ENCODE assay signal across 17 cellular contexts in the genomic region with DNA sequence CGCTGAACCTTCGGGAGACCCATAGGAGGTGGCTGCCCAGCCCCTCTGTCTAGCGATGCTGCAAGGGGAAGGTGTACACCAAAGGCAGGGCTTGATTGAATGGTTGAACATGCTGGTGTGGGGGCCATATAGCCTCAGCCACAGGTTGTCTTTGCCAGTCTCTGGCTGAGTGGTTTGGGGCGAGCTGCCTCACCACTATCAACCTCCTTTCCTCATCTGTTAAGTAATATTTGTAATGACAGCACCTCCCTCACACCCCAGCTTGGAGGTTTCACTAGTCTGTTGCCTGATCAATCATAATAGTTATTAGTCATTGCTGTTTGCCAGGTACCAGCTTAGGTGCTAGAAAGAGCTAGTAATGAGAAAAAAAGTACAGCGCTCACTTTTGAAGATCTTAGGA. TPM values are rescaled to one million over a fixed set of nuclear protein-coding genes. Genes with fewer than 3 reads are reported as not detected.
DNase-seq lines count a peak whose midpoint lies in the region; ATAC-seq and TF ChIP-seq lines count a peak whose summit lies in the region.
"Had no signal": no experiment of that assay in that cellular context is flagged by ENCODE, and none has a peak within 500 bp of the region (broad histone marks: within the 10 kb centered on the region; RNA-seq: fewer than 3 reads in every experiment).

No MANE protein-coding gene starts in this region.

- H4K20me1 ChIP-seq in mammary epithelial cell (ENCODE audit: insufficient read depth, low read length), result no peaks in the 10 kb centered on the region

- no peak overlapping the region for H3K9ac ChIP-seq in mammary epithelial cell (ENCODE audit: insufficient read depth, low read length)
- H3K9ac ChIP-seq: GM23248 had no signal

- DNase-seq in breast epithelium (ENCODE audit: low spot score in 2 of 2) (no peak), mammary epithelial cell (no peak), globus pallidus (ENCODE audit: low spot score) (no peak), GM19240 (ENCODE audit: insufficient read length, low spot score) (no peak)
- peak; percentile 32 for DNase-seq in activated CD4-positive, alpha-beta memory T cell treated with anti-CD3 and anti-CD28 coated beads, Interleukin-2, amount 10 ng/mL, durations not matched to agents 7 days and 5 days
- DNase-seq in effector memory CD8-positive, alpha-beta T cell, result peak in 2 of 3 experiments; percentile 26 to 43
- peak; percentile 49 for DNase-seq in stimulated activated naive CD8-positive, alpha-beta T cell treated with anti-CD3 and anti-CD28 coated beads, Interleukin-15, Interleukin-2, amounts not matched to agents 100 U/mL and 50 U/mL, for 24 hours
- DNase-seq: GF-D8, GM23248, Kasumi-1, nephron progenitor cell had no signal

- BruUV-seq in mammary epithelial cell (replicated peaks; lab: Mats Ljungman, UMichigan), result no TSS peak

- H3K27ac ChIP-seq in breast epithelium, result peak overlapping the region; percentile 31 to 79
- no peak overlapping the region for H3K27ac ChIP-seq in mammary epithelial cell (ENCODE audit: insufficient read depth, low read depth, low read length)
- H3K27ac ChIP-seq: coronary artery, epithelial cell of prostate, GM23248, lower lobe of right lung, prostate gland had no signal

- H3K36me3 ChIP-seq in breast epithelium, result no peaks in the 10 kb centered on the region
- no peaks in the 10 kb centered on the region for H3K36me3 ChIP-seq in mammary epithelial cell (ENCODE audit: insufficient read depth, low read length)
- H3K36me3 ChIP-seq: lower lobe of right lung, prostate gland had no signal

- peaks cover 4% of the 10 kb centered on the region for H3K27me3 Mint-ChIP-seq in activated CD4-positive, alpha-beta memory T cell treated with anti-CD3 and anti-CD28 coated beads, Interleukin-2, amount 10 ng/mL, durations not matched to agents 7 days and 5 days
- H3K27me3 Mint-ChIP-seq in effector memory CD8-positive, alpha-beta T cell, result no peaks in the 10 kb centered on the region

- intact Hi-C loops in breast epithelium (cut with DNase I; ENCODE audit: low total_unique reads), result no loop called here
- intact Hi-C loops in mammary epithelial cell (cut with micrococcal nuclease), result no loop called here

- no peak overlapping the region for H3K4me2 ChIP-seq in mammary epithelial cell (ENCODE audit: insufficient read depth, low read depth, low read length)

- CTCF ChIA-PET in mammary epithelial cell (lab: Charles Lee; ENCODE audit: low non-redundant PET), result no interaction called here
- CTCF ChIA-PET in activated CD4-positive, alpha-beta memory T cell treated with anti-CD3 and anti-CD28 coated beads, Interleukin-2, amount 10 ng/mL, durations not matched to agents 7 days and 5 days (lab: Charles Lee), result interaction anchor here (0.8 to 1.5 kb wide), 3 partner anchors 21 to 64 kb away, joined by 3 to 6 read pairs (median 4); no protein-coding TSS in a partner anchor

- H3K27me3 ChIP-seq in breast epithelium (no peaks in the 10 kb centered on the region), mammary epithelial cell (ENCODE audit: insufficient read depth, low read length) (peaks cover 14% of the 10 kb centered on the region)

- dilution Hi-C loops in mammary epithelial cell (cut with HindIII; ENCODE audit: low sequenced_read_pairs), result no loop called here

- 88% methylated on average over 4 of the region's 5 CpGs for WGBS in mammary epithelial cell (ENCODE audit: low coverage, missing lambda C conversion rate)

- no peaks in the 10 kb centered on the region for H3K9me3 Mint-ChIP-seq in activated CD4-positive, alpha-beta memory T cell treated with anti-CD3 and anti-CD28 coated beads, Interleukin-2, amount 10 ng/mL, durations not matched to agents 7 days and 5 days
- no peaks in the 10 kb centered on the region for H3K9me3 Mint-ChIP-seq in effector memory CD8-positive, alpha-beta T cell
- H3K9me3 Mint-ChIP-seq: nephron progenitor cell had no signal

- in situ Hi-C loops in mammary epithelial cell (cut with MboI; ENCODE audit: low sequenced_read_pairs in 2 of 2), result no loop called here

- H3K36me3 Mint-ChIP-seq in activated CD4-positive, alpha-beta memory T cell treated with anti-CD3 and anti-CD28 coated beads, Interleukin-2, amount 10 ng/mL, durations not matched to agents 7 days and 5 days (ENCODE audit: low read depth), result peaks cover 16% of the 10 kb centered on the region
- H3K36me3 Mint-ChIP-seq in effector memory CD8-positive, alpha-beta T cell (ENCODE audit: insufficient read depth), result peaks cover 30% of the 10 kb centered on the region

- H3K9me3 ChIP-seq in breast epithelium (no peaks in the 10 kb centered on the region), mammary epithelial cell (replicated peaks; ENCODE audit: insufficient read depth, low read length) (no peaks in the 10 kb centered on the region)
- H3K9me3 ChIP-seq: lower lobe of right lung, prostate gland had no signal

- H2AFZ ChIP-seq in mammary epithelial cell (ENCODE audit: low read depth, low read length), result no peak overlapping the region
- H2AFZ ChIP-seq: GM23248 had no signal

- H3K27ac Mint-ChIP-seq in activated CD4-positive, alpha-beta memory T cell treated with anti-CD3 and anti-CD28 coated beads, Interleukin-2, amount 10 ng/mL, durations not matched to agents 7 days and 5 days, result no peak overlapping the region
- H3K27ac Mint-ChIP-seq in effector memory CD8-positive, alpha-beta T cell, result peak overlapping the region; percentile 98 to 99
- H3K27ac Mint-ChIP-seq: nephron progenitor cell had no signal

- H3K4me1 Mint-ChIP-seq in activated CD4-positive, alpha-beta memory T cell treated with anti-CD3 and anti-CD28 coated beads, Interleukin-2, amount 10 ng/mL, durations not matched to agents 7 days and 5 days, result peaks cover 72% of the 10 kb centered on the region
- H3K4me1 Mint-ChIP-seq in effector memory CD8-positive, alpha-beta T cell (ENCODE audit: low read depth in 2 of 2), result peaks cover 76 to 79% of the 10 kb centered on the region in 2 donors

- peak; percentile 35 for ATAC-seq in effector memory CD8-positive, alpha-beta T cell (replicated peaks)
- ATAC-seq in stimulated activated naive CD8-positive, alpha-beta T cell treated with anti-CD3 and anti-CD28 coated beads, Interleukin-15, Interleukin-2, amounts not matched to agents 100 U/mL and 50 U/mL, for 24 hours, result peak; percentile 64
- no peak for ATAC-seq in GM21528 (IDR thresholded peaks at IDR 0.05; ENCODE audit: low FRiP score, unreplicated experiment)

- H3K4me1 ChIP-seq in breast epithelium (peaks cover 5 to 10% of the 10 kb centered on the region in 2 donors), mammary epithelial cell (ENCODE audit: insufficient read depth, low read length) (no peaks in the 10 kb centered on the region)
- H3K4me1 ChIP-seq: prostate gland had no signal

- no peak for TF ChIP-seq POLR2A in breast epithelium (IDR thresholded peaks at IDR 0.05)

- TF ChIP-seq CTCF in breast epithelium (IDR thresholded peaks at IDR 0.05), result no peak
- no peak for TF ChIP-seq CTCF in mammary epithelial cell (conservative IDR thresholded peaks at IDR 0.05 in 1 of 2, IDR thresholded peaks at IDR 0.05 in 1 of 2; ENCODE audit: extremely low read depth in 1 of 2, insufficient read depth in 1 of 2, low read depth in 1 of 2, low read length in 2 of 2)

- H3K4me3 Mint-ChIP-seq in activated CD4-positive, alpha-beta memory T cell treated with anti-CD3 and anti-CD28 coated beads, Interleukin-2, amount 10 ng/mL, durations not matched to agents 7 days and 5 days, result no peak overlapping the region
- H3K4me3 Mint-ChIP-seq in effector memory CD8-positive, alpha-beta T cell, result peak overlapping the region; percentile 73 to 74
- H3K4me3 Mint-ChIP-seq: nephron progenitor cell had no signal

- no peaks in the 10 kb centered on the region for H3K79me2 ChIP-seq in mammary epithelial cell (ENCODE audit: insufficient read depth, low read length)

- H3K4me3 ChIP-seq in breast epithelium, result no peak overlapping the region
- no peak overlapping the region for H3K4me3 ChIP-seq in mammary epithelial cell (replicated peaks in 1 of 3; ENCODE audit: insufficient read depth in 1 of 3, low read depth in 2 of 3, low read length in 3 of 3)
- H3K4me3 ChIP-seq: coronary artery, GM23248, lower lobe of right lung, prostate gland had no signal

- POLR2A ChIA-PET in activated CD4-positive, alpha-beta memory T cell treated with anti-CD3 and anti-CD28 coated beads, Interleukin-2, amount 10 ng/mL, durations not matched to agents 7 days and 5 days (lab: Charles Lee), result interaction anchor here (0.8 to 11.8 kb wide), 5 partner anchors 8 to 170 kb away, joined by 3 to 144 read pairs (median 5); a partner anchor contains a TSS

RNA-seq across cellular contexts. Expression of a gene that starts 11.8 kb away (rescaled TPM):
- 1 to 10 TPM in 2 of 3 donors, under 1 TPM in 1; 0.48 to 1.6 (median 1.2) TPM for total RNA-seq in breast epithelium
- not detected for total RNA-seq in mammary epithelial cell
- polyA plus RNA-seq in mammary epithelial cell, result not detected
- 0.05 TPM for polyA minus RNA-seq in mammary epithelial cell
- 10 to 100 TPM; 12.1 to 12.7 TPM for total RNA-seq in activated CD4-positive, alpha-beta memory T cell treated with anti-CD3 and anti-CD28 coated beads, Interleukin-2, amount 10 ng/mL, durations not matched to agents 7 days and 5 days
- total RNA-seq: glomerular endothelial cell, GM23248 had no signal
- polyA plus RNA-seq: GM23248 had no signal

Comparison
In these comparisons a context has a peak if more than half of its experiments do, and no peak if none do; other contexts are left out.
1. DNase-seq: peak in activated CD4-positive, alpha-beta memory T cell treated with anti-CD3 and anti-CD28 coated beads, Interleukin-2, amount 10 ng/mL, durations not matched to agents 7 days and 5 days (single experiment), effector memory CD8-positive, alpha-beta T cell (2 of 3) and stimulated activated naive CD8-positive, alpha-beta T cell treated with anti-CD3 and anti-CD28 coated beads, Interleukin-15, Interleukin-2, amounts not matched to agents 100 U/mL and 50 U/mL, for 24 hours (single experiment); none in breast epithelium (0 of 2), mammary epithelial cell (single experiment), globus pallidus (single experiment) and GM19240 (single experiment).
2. RNA of a gene that starts 11.8 kb away (total RNA-seq): 12.1 to 12.7 TPM in activated CD4-positive, alpha-beta memory T cell treated with anti-CD3 and anti-CD28 coated beads, Interleukin-2, amount 10 ng/mL, durations not matched to agents 7 days and 5 days; 0.48 to 1.6 TPM in breast epithelium and not detected in mammary epithelial cell; every median in the first group is over 4 times any median in the second.